Comparison of ENCODE assay signal across 8 cellular contexts in genomic region chr6:30720738-30721197, GRCh38. TPM values are rescaled to one million over a fixed set of nuclear protein-coding genes. Genes with fewer than 3 reads are reported as not detected.
DNase-seq lines count a peak whose midpoint lies in the region; ATAC-seq and TF ChIP-seq lines count a peak whose summit lies in the region.

No MANE protein-coding gene starts in this region.

- TF ChIP-seq CTCF in vagina (IDR thresholded peaks at IDR 0.05) = no peak

- intact Hi-C loops in activated naive CD4-positive, alpha-beta T cell treated with anti-CD3 and anti-CD28 coated beads for 36 hours (cut with micrococcal nuclease) = loop anchor here (1.0 to 5.0 kb wide), 6 partner anchors 14 to 508 kb away; partner anchors contain the start of genes ABCF1, C6orf136, GNL1 and TRIM26
- intact Hi-C loops in vagina (cut with DNase I) = loop anchor here (2.0 to 5.0 kb wide), 2 partner anchors 34 to 233 kb away; partner anchors contain the start of genes HLA-E and PPP1R18

- H3K36me3 ChIP-seq in HUES6 (ENCODE audit: control insufficient read depth, insufficient read depth, low read length) = peaks cover 45% of the 10 kb centered on the region
- H3K36me3 ChIP-seq in vagina = peaks cover 0 to 25% of the 10 kb centered on the region in 2 donors

- peak overlapping the region; percentile 99 for H3K9ac ChIP-seq in HUES6 (ENCODE audit: low read length)

- H3K27me3 Mint-ChIP-seq in activated naive CD4-positive, alpha-beta T cell treated with anti-CD3 and anti-CD28 coated beads for 36 hours (ENCODE audit: low read depth) = no peaks in the 10 kb centered on the region

- no peak for ATAC-seq in GM21825 (IDR thresholded peaks at IDR 0.05; ENCODE audit: unreplicated experiment)

- H3K4me1 ChIP-seq in HUES6 (ENCODE audit: control insufficient read depth, insufficient read depth, low read length) (peaks cover 15% of the 10 kb centered on the region), vagina (peaks cover 72% of the 10 kb centered on the region)

- peaks cover 55% of the 10 kb centered on the region for H3K4me1 Mint-ChIP-seq in activated naive CD4-positive, alpha-beta T cell treated with anti-CD3 and anti-CD28 coated beads for 36 hours (ENCODE audit: low read depth)

- peak in 9 of 14 donors; percentile 15 to 73 (median 48) for DNase-seq in C1 segment of cervical spinal cord (lab: John Stamatoyannopoulos, UW)
- DNase-seq in RKO (ENCODE audit: low spot score) = peak; percentile 78
- peak; percentile 64 for DNase-seq in activated naive CD4-positive, alpha-beta T cell treated with anti-CD3 and anti-CD28 coated beads for 36 hours
- peak; percentile 59 for DNase-seq in glomerular visceral epithelial cell (ENCODE audit: extremely low spot score)
- peak; percentile 32 for DNase-seq in occipital lobe (lab: John Stamatoyannopoulos, UW)
- DNase-seq in vagina (ENCODE audit: extremely low spot score in 2 of 2) = no peak

- H3K4me3 ChIP-seq in HUES6 (ENCODE audit: low read depth, low read length) (peak overlapping the region; percentile 99), vagina (peak overlapping the region; percentile 84 to 92)

- H3K9me3 Mint-ChIP-seq in activated naive CD4-positive, alpha-beta T cell treated with anti-CD3 and anti-CD28 coated beads for 36 hours = no peaks in the 10 kb centered on the region

- H3K9me3 ChIP-seq in HUES6 (ENCODE audit: control insufficient read depth, insufficient read depth, low read depth, low read length) (no peaks in the 10 kb centered on the region), vagina (no peaks in the 10 kb centered on the region)

- H3K27ac ChIP-seq in HUES6 (ENCODE audit: low read depth, low read length) (peak overlapping the region; percentile 99), vagina (peak overlapping the region; percentile 94)

- CTCF ChIA-PET in activated naive CD4-positive, alpha-beta T cell treated with anti-CD3 and anti-CD28 coated beads for 36 hours (lab: Charles Lee) = interaction anchor here (0.6 to 19.6 kb wide), 8 partner anchors 10 to 109 kb away, joined by 3 to 346 read pairs (median 9); partner anchors contain the start of genes DHX16 and MRPS18B

- H3K27me3 ChIP-seq in HUES6 (ENCODE audit: control insufficient read depth, insufficient read depth, low read length) (no peaks in the 10 kb centered on the region), vagina (no peaks in the 10 kb centered on the region)

- no peak for TF ChIP-seq POLR2A in vagina (IDR thresholded peaks at IDR 0.05)

- H3K36me3 Mint-ChIP-seq in activated naive CD4-positive, alpha-beta T cell treated with anti-CD3 and anti-CD28 coated beads for 36 hours (ENCODE audit: low read depth) = peaks cover 67% of the 10 kb centered on the region

- H3K4me3 Mint-ChIP-seq in activated naive CD4-positive, alpha-beta T cell treated with anti-CD3 and anti-CD28 coated beads for 36 hours = peak overlapping the region; percentile 98

- H3K27ac Mint-ChIP-seq in activated naive CD4-positive, alpha-beta T cell treated with anti-CD3 and anti-CD28 coated beads for 36 hours = peak overlapping the region; percentile 97

RNA-seq across cellular contexts. Expression of gene TUBB, which starts 0.6 kb away (rescaled TPM):
- total RNA-seq in activated naive CD4-positive, alpha-beta T cell treated with anti-CD3 and anti-CD28 coated beads for 36 hours = 1,000 to 10,000 TPM; 1,781 to 1,838 TPM
- total RNA-seq in occipital lobe = 1,190 TPM
- 293 TPM for total RNA-seq in vagina

RNA-seq across cellular contexts. Expression of gene MDC1, which starts 3.7 kb away (rescaled TPM):
- total RNA-seq in activated naive CD4-positive, alpha-beta T cell treated with anti-CD3 and anti-CD28 coated beads for 36 hours = 10 to 100 TPM; 84.1 to 84.8 TPM
- total RNA-seq in occipital lobe = 12.5 TPM
- 12.3 TPM for total RNA-seq in vagina

RNA-seq across cellular contexts. Expression of gene FLOT1, which starts 21.7 kb away (rescaled TPM):
- 100 to 1,000 TPM; 162 to 173 TPM for total RNA-seq in activated naive CD4-positive, alpha-beta T cell treated with anti-CD3 and anti-CD28 coated beads for 36 hours
- total RNA-seq in occipital lobe (43.4 TPM), vagina (165 TPM)

RNA-seq across cellular contexts. Expression of gene IER3, which starts 23.6 kb away (rescaled TPM):
- total RNA-seq in activated naive CD4-positive, alpha-beta T cell treated with anti-CD3 and anti-CD28 coated beads for 36 hours = 10 to 100 TPM; 32.2 to 34.0 TPM
- total RNA-seq in occipital lobe (3.0 TPM), vagina (40.5 TPM)

RNA-seq across cellular contexts. Expression of gene NRM, which starts 30.0 kb away (rescaled TPM):
- total RNA-seq in activated naive CD4-positive, alpha-beta T cell treated with anti-CD3 and anti-CD28 coated beads for 36 hours = 10 to 100 TPM; 31.0 to 32.0 TPM
- total RNA-seq in occipital lobe = 1.2 TPM
- 6.1 TPM for total RNA-seq in vagina

Comparison
In these comparisons a context has a peak if more than half of its experiments do, and no peak if none do; other contexts are left out.
1. DNase-seq: peak in C1 segment of cervical spinal cord (9 of 14), RKO (single experiment), activated naive CD4-positive, alpha-beta T cell treated with anti-CD3 and anti-CD28 coated beads for 36 hours (single experiment), glomerular visceral epithelial cell (single experiment) and occipital lobe (single experiment); none in vagina (0 of 2).